In genomic region chr20:49288250-49288751, GRCh38 we compare ENCODE assay signal across 1 cellular context.
TF ChIP-seq lines count a peak whose summit lies in the region.

No MANE protein-coding gene starts in this region.

TF ChIP-seq in K562, 482 proteins besides CTCF, POLR2A, EP300 and RAD21:
- TF ChIP-seq CREB1 (IDR thresholded peaks at IDR 0.05) (0 out of 2 replicates have a peak, but pooled peaks have one; percentile 5), CREB1 (CRISPR knock-in tag; IDR thresholded peaks at IDR 0.05) (no peak), SMAD2 (IDR thresholded peaks at IDR 0.05; ENCODE audit: low read depth, low read length) (no peak), GTF2F1 (IDR thresholded peaks at IDR 0.05; ENCODE audit: low read depth, low read length) (no peak), SUPT5H (IDR thresholded peaks at IDR 0.05) (peak; percentile 57), U2AF1 (optimal IDR thresholded peaks at IDR 0.05; ENCODE audit: low read depth, low read length) (peak; percentile 7), MAFF (IDR thresholded peaks at IDR 0.05; ENCODE audit: low read length) (no peak), CHD2 (IDR thresholded peaks at IDR 0.05; ENCODE audit: low read depth, low read length) (peak; percentile 4; the same call in 1 of the 2 replicates), RBM39 (optimal IDR thresholded peaks at IDR 0.05; ENCODE audit: low read depth, low read length) (peak; percentile 47), HNRNPUL1 (IDR thresholded peaks at IDR 0.05; ENCODE audit: low read length) (peak; percentile 74; the same call in 1 of the 2 replicates), POLR2AphosphoS5 (IDR thresholded peaks at IDR 0.05; ENCODE audit: control insufficient read depth, insufficient read depth, low read depth, low read length) (peak; percentile 62), MEIS2 (IDR thresholded peaks at IDR 0.05; ENCODE audit: partially characterized antibody) (no peak), POLR2B (IDR thresholded peaks at IDR 0.05; ENCODE audit: low read depth, partially characterized antibody) (peak; percentile 20), ATF3 (IDR thresholded peaks at IDR 0.05) (0 out of 2 replicates have a peak, but pooled peaks have one; percentile 78), ATF3 (CRISPR knock-in tag; conservative IDR thresholded peaks at IDR 0.05) (no peak), SMAD1 (IDR thresholded peaks at IDR 0.05; ENCODE audit: low read depth, low read length, partially characterized antibody) (peak; percentile 8)
- TF ChIP-seq, protein P1, sequence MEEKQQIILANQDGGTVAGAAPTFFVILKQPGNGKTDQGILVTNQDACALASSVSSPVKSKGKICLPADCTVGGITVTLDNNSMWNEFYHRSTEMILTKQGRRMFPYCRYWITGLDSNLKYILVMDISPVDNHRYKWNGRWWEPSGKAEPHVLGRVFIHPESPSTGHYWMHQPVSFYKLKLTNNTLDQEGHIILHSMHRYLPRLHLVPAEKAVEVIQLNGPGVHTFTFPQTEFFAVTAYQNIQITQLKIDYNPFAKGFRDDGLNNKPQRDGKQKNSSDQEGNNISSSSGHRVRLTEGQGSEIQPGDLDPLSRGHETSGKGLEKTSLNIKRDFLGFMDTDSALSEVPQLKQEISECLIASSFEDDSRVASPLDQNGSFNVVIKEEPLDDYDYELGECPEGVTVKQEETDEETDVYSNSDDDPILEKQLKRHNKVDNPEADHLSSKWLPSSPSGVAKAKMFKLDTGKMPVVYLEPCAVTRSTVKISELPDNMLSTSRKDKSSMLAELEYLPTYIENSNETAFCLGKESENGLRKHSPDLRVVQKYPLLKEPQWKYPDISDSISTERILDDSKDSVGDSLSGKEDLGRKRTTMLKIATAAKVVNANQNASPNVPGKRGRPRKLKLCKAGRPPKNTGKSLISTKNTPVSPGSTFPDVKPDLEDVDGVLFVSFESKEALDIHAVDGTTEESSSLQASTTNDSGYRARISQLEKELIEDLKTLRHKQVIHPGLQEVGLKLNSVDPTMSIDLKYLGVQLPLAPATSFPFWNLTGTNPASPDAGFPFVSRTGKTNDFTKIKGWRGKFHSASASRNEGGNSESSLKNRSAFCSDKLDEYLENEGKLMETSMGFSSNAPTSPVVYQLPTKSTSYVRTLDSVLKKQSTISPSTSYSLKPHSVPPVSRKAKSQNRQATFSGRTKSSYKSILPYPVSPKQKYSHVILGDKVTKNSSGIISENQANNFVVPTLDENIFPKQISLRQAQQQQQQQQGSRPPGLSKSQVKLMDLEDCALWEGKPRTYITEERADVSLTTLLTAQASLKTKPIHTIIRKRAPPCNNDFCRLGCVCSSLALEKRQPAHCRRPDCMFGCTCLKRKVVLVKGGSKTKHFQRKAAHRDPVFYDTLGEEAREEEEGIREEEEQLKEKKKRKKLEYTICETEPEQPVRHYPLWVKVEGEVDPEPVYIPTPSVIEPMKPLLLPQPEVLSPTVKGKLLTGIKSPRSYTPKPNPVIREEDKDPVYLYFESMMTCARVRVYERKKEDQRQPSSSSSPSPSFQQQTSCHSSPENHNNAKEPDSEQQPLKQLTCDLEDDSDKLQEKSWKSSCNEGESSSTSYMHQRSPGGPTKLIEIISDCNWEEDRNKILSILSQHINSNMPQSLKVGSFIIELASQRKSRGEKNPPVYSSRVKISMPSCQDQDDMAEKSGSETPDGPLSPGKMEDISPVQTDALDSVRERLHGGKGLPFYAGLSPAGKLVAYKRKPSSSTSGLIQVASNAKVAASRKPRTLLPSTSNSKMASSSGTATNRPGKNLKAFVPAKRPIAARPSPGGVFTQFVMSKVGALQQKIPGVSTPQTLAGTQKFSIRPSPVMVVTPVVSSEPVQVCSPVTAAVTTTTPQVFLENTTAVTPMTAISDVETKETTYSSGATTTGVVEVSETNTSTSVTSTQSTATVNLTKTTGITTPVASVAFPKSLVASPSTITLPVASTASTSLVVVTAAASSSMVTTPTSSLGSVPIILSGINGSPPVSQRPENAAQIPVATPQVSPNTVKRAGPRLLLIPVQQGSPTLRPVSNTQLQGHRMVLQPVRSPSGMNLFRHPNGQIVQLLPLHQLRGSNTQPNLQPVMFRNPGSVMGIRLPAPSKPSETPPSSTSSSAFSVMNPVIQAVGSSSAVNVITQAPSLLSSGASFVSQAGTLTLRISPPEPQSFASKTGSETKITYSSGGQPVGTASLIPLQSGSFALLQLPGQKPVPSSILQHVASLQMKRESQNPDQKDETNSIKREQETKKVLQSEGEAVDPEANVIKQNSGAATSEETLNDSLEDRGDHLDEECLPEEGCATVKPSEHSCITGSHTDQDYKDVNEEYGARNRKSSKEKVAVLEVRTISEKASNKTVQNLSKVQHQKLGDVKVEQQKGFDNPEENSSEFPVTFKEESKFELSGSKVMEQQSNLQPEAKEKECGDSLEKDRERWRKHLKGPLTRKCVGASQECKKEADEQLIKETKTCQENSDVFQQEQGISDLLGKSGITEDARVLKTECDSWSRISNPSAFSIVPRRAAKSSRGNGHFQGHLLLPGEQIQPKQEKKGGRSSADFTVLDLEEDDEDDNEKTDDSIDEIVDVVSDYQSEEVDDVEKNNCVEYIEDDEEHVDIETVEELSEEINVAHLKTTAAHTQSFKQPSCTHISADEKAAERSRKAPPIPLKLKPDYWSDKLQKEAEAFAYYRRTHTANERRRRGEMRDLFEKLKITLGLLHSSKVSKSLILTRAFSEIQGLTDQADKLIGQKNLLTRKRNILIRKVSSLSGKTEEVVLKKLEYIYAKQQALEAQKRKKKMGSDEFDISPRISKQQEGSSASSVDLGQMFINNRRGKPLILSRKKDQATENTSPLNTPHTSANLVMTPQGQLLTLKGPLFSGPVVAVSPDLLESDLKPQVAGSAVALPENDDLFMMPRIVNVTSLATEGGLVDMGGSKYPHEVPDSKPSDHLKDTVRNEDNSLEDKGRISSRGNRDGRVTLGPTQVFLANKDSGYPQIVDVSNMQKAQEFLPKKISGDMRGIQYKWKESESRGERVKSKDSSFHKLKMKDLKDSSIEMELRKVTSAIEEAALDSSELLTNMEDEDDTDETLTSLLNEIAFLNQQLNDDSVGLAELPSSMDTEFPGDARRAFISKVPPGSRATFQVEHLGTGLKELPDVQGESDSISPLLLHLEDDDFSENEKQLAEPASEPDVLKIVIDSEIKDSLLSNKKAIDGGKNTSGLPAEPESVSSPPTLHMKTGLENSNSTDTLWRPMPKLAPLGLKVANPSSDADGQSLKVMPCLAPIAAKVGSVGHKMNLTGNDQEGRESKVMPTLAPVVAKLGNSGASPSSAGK (IDR thresholded peaks at IDR 0.05): no peak
